In the genomic region with DNA sequence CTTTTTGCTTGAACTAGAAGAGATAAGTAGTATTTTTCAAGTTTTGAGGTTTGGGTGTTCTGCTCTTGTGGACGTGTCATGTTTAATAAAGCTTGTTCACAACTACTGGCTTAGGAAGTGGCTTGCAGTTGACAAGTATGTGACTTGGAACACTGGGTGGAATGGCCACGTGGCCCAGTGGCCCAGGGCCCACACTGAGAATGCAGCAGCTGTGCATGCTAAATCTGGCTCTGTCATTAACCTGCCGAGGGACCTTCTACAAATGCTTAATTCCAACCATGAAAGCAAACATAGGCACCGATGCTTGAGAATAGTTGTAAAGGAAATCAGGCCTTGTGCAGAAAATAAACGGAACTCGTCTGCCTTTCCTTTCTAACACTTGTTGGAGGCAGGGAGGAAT, we compare ENCODE assay signal across 1 cellular context.
A peak's percentile ranks its signal among the peaks of the same experiment; 100 is the strongest.
TF ChIP-seq lines count a peak whose summit lies in the region.

No MANE protein-coding gene starts in this region.

TF ChIP-seq in K562, 482 proteins besides CTCF, POLR2A, EP300 and RAD21 (continued from another document):
- TF ChIP-seq, protein P1, sequence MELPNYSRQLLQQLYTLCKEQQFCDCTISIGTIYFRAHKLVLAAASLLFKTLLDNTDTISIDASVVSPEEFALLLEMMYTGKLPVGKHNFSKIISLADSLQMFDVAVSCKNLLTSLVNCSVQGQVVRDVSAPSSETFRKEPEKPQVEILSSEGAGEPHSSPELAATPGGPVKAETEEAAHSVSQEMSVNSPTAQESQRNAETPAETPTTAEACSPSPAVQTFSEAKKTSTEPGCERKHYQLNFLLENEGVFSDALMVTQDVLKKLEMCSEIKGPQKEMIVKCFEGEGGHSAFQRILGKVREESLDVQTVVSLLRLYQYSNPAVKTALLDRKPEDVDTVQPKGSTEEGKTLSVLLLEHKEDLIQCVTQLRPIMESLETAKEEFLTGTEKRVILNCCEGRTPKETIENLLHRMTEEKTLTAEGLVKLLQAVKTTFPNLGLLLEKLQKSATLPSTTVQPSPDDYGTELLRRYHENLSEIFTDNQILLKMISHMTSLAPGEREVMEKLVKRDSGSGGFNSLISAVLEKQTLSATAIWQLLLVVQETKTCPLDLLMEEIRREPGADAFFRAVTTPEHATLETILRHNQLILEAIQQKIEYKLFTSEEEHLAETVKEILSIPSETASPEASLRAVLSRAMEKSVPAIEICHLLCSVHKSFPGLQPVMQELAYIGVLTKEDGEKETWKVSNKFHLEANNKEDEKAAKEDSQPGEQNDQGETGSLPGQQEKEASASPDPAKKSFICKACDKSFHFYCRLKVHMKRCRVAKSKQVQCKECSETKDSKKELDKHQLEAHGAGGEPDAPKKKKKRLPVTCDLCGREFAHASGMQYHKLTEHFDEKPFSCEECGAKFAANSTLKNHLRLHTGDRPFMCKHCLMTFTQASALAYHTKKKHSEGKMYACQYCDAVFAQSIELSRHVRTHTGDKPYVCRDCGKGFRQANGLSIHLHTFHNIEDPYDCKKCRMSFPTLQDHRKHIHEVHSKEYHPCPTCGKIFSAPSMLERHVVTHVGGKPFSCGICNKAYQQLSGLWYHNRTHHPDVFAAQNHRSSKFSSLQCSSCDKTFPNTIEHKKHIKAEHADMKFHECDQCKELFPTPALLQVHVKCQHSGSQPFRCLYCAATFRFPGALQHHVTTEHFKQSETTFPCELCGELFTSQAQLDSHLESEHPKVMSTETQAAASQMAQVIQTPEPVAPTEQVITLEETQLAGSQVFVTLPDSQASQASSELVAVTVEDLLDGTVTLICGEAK (IDR thresholded peaks at IDR 0.05) = 0 out of 2 replicates have a peak, but pooled peaks have one; percentile 18
- TF ChIP-seq, protein P1 (CRISPR knock-in tag; IDR thresholded peaks at IDR 0.05) = no peak
TF ChIP-seq in K562: peak in this region for 1.
